In genomic region chr5:73112359-73112758, GRCh38 we compare ENCODE assay signal across 18 cellular contexts. TPM values are rescaled to one million over a fixed set of nuclear protein-coding genes. Genes with fewer than 3 reads are reported as not detected.
DNase-seq lines count a peak whose midpoint lies in the region; FAIRE-seq and TF ChIP-seq lines count a peak whose summit lies in the region.
"Had no signal": no experiment of that assay in that cellular context is flagged by ENCODE, and none has a peak within 500 bp of the region (broad histone marks: within the 10 kb centered on the region; RNA-seq: fewer than 3 reads in every experiment).

No MANE protein-coding gene starts in this region.

- intact Hi-C loops in esophagus muscularis mucosa (cut with DNase I), result no loop called here

- no peak for DNase-seq in bronchial epithelial cell (ENCODE audit: low read depth)
- peak; percentile 81 for DNase-seq in esophagus muscularis mucosa (ENCODE audit: extremely low spot score)
- peak; percentile 53 for DNase-seq in osteocyte (ENCODE audit: extremely low spot score, unreplicated experiment)
- DNase-seq in 8988T, result no peak
- DNase-seq in NCI-H1436 treated with DMSO at 0.1 percent for 48 hours (lab: John Stamatoyannopoulos, UW), result no peak
- no peak for DNase-seq in NCI-H187 (lab: John Stamatoyannopoulos, UW)
- DNase-seq: C1 segment of cervical spinal cord; Caco-2; CD4-positive, alpha-beta memory T cell; DMS153; DND-41; GM23248; H7; HCEC 1CT had no signal

- peaks cover 3% of the 10 kb centered on the region for H3K27me3 Mint-ChIP-seq in osteocyte (ENCODE audit: unreplicated experiment)

- FAIRE-seq in bronchial epithelial cell (lab: Jason Lieb, UNC), result peak; percentile 58
- FAIRE-seq: G401.6, GM12892, GM19239, H1 had no signal

- H3K4me1 ChIP-seq in esophagus muscularis mucosa, result no peaks in the 10 kb centered on the region

- H3K27me3 ChIP-seq in bronchial epithelial cell (ENCODE audit: control insufficient read depth, insufficient read depth, low read length) (no peaks in the 10 kb centered on the region), esophagus muscularis mucosa (no peaks in the 10 kb centered on the region)

- no peaks in the 10 kb centered on the region for H3K36me3 ChIP-seq in bronchial epithelial cell (ENCODE audit: control insufficient read depth, insufficient read depth, low read length)
- H3K36me3 ChIP-seq in esophagus muscularis mucosa, result no peaks in the 10 kb centered on the region

- peaks cover 0 to 5% (median 0%) of the 10 kb centered on the region in 4 donors for H3K9me3 ChIP-seq in esophagus muscularis mucosa

- TF ChIP-seq POLR2A in esophagus muscularis mucosa (IDR thresholded peaks at IDR 0.05; ENCODE audit: low read depth), result no peak

- H3K4me1 Mint-ChIP-seq in osteocyte (ENCODE audit: unreplicated experiment), result peaks cover 36% of the 10 kb centered on the region
- H3K4me1 Mint-ChIP-seq: CD4-positive, alpha-beta memory T cell had no signal

- H3K27ac ChIP-seq in esophagus muscularis mucosa (replicated peaks in 1 of 4), result no peak overlapping the region
- H3K27ac ChIP-seq: GM23248 had no signal

- H3K36me3 Mint-ChIP-seq in osteocyte (ENCODE audit: unreplicated experiment), result peaks cover 10% of the 10 kb centered on the region
- H3K36me3 Mint-ChIP-seq: CD4-positive, alpha-beta memory T cell had no signal

- H3K9me3 Mint-ChIP-seq in osteocyte (ENCODE audit: unreplicated experiment), result peaks cover 19% of the 10 kb centered on the region

- no peak for TF ChIP-seq EP300 in esophagus muscularis mucosa (IDR thresholded peaks at IDR 0.05)

- 93% methylated on average over 1 of the region's 1 CpG for WGBS in esophagus muscularis mucosa

- H3K4me3 ChIP-seq in bronchial epithelial cell (ENCODE audit: low read depth, low read length), result no peak overlapping the region
- H3K4me3 ChIP-seq in esophagus muscularis mucosa, result no peak overlapping the region
- H3K4me3 ChIP-seq: GM23248 had no signal

- H3K4me3 Mint-ChIP-seq in osteocyte (ENCODE audit: unreplicated experiment), result no peak overlapping the region
- H3K4me3 Mint-ChIP-seq: CD4-positive, alpha-beta memory T cell had no signal

- H3K27ac Mint-ChIP-seq in osteocyte (ENCODE audit: unreplicated experiment), result no peak overlapping the region
- H3K27ac Mint-ChIP-seq: CD4-positive, alpha-beta memory T cell had no signal

- no peak for TF ChIP-seq CTCF in bronchial epithelial cell (IDR thresholded peaks at IDR 0.05; ENCODE audit: insufficient read depth, low read length, severe bottlenecking)
- no peak for TF ChIP-seq CTCF in esophagus muscularis mucosa (IDR thresholded peaks at IDR 0.05)
- TF ChIP-seq CTCF in osteocyte (IDR thresholded peaks at IDR 0.05), result no peak

RNA-seq across cellular contexts. Expression of gene TMEM171, which starts 8.0 kb away (rescaled TPM):
- 0.26 and 0.51 TPM in 2 replicates for total RNA-seq in bronchial epithelial cell
- total RNA-seq in esophagus muscularis mucosa, result not detected
- total RNA-seq in osteocyte, result 31.8 and 38.1 TPM in 2 replicates

Comparison
In these comparisons a context has a peak if more than half of its experiments do, and no peak if none do; other contexts are left out.
1. DNase-seq: peak in esophagus muscularis mucosa (single experiment) and osteocyte (single experiment); none in bronchial epithelial cell (single experiment), 8988T (single experiment), NCI-H1436 treated with DMSO at 0.1 percent for 48 hours (single experiment) and NCI-H187 (0 of 2).
2. RNA of gene TMEM171, which starts 8.0 kb away (total RNA-seq): 31.8 to 38.1 TPM in osteocyte; 0.26 to 0.51 TPM in bronchial epithelial cell and not detected in esophagus muscularis mucosa; every median in the first group is over 10 times any median in the second.